In the genomic region with DNA sequence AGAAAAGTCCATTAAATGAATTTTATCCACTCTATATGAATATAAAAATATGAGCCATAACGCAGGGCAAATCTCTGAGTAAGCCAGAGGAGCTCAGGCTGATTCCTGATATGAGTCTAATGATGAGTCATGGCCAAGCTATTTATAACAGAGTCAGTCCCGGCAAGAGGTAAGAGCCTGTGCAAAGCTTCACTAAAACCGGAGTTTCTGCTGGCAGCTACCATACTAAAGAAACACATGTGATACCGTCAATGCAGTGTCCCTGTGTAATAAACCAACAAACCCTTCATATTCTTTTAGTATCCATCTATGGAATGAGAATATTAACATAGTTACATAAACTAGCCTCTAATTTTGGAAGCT, we compare ENCODE assay signal across 8 cellular contexts.
DNase-seq lines count a peak whose midpoint lies in the region; ATAC-seq, FAIRE-seq and TF ChIP-seq lines count a peak whose summit lies in the region.

No MANE protein-coding gene starts in this region.

- H3K27ac Mint-ChIP-seq in stimulated activated naive CD8-positive, alpha-beta T cell treated with anti-CD3 and anti-CD28 coated beads, Interleukin-15, amount 100 ng/mL, for 72 hours, result no peak overlapping the region

- FAIRE-seq in A549 (lab: Jason Lieb, UNC), result peak; percentile 91

- 0 out of 5 replicates have a peak, but pooled peaks of 1 of the 2 experiments have one; percentile 4 for TF ChIP-seq EP300 in A549 (IDR thresholded peaks at IDR 0.05)

- no peak overlapping the region for H3K4me3 Mint-ChIP-seq in stimulated activated naive CD8-positive, alpha-beta T cell treated with anti-CD3 and anti-CD28 coated beads, Interleukin-15, amount 100 ng/mL, for 72 hours

- H3K27ac ChIP-seq in A549 (peak overlapping the region; percentile 74 to 92), coronary artery (no peak overlapping the region)

- TF ChIP-seq POLR2A in A549 (IDR thresholded peaks at IDR 0.05; ENCODE audit: low read length), result no peak

- ATAC-seq in A549 (peak; percentile 98 to 99), GM18858 (IDR thresholded peaks at IDR 0.05; ENCODE audit: unreplicated experiment) (peak; percentile 95), HG02973 (IDR thresholded peaks at IDR 0.05; ENCODE audit: unreplicated experiment) (peak; percentile 93)
- ATAC-seq in stimulated activated naive CD8-positive, alpha-beta T cell treated with anti-CD3 and anti-CD28 coated beads, Interleukin-15, amount 100 ng/mL, for 72 hours, result peak; percentile 90

- TF ChIP-seq RAD21 in A549 (conservative IDR thresholded peaks at IDR 0.05 in 1 of 2, IDR thresholded peaks at IDR 0.05 in 1 of 2), result peak in 1 of 2 experiments; percentile 21; a peak in 2 of 5 replicates

- 0% methylated on average over 4 of the region's 4 CpGs for WGBS in A549 (ENCODE audit: missing lambda C conversion rate)

- H3K9me3 Mint-ChIP-seq in stimulated activated naive CD8-positive, alpha-beta T cell treated with anti-CD3 and anti-CD28 coated beads, Interleukin-15, amount 100 ng/mL, for 72 hours, result peaks cover 0 to 7% of the 10 kb centered on the region in 2 donors

- no peak for TF ChIP-seq CTCF in A549 (IDR thresholded peaks at IDR 0.05)
- no peak for TF ChIP-seq CTCF in coronary artery (IDR thresholded peaks at IDR 0.05)

- peaks cover 28% of the 10 kb centered on the region for H3K4me1 ChIP-seq in A549

- no peaks in the 10 kb centered on the region for H3K27me3 Mint-ChIP-seq in stimulated activated naive CD8-positive, alpha-beta T cell treated with anti-CD3 and anti-CD28 coated beads, Interleukin-15, amount 100 ng/mL, for 72 hours

- H3K4me2 ChIP-seq in A549, result peak overlapping the region; percentile 89

- DNase-seq in A549 (ENCODE audit: low read depth in 1 of 2, low spot score in 1 of 2), result peak; percentile 49 to 79
- peak; percentile 95 for DNase-seq in RKO (ENCODE audit: low spot score)
- peak; percentile 50 for DNase-seq in fibroblast of the conjunctiva (ENCODE audit: low read depth)
- DNase-seq in stimulated activated naive CD8-positive, alpha-beta T cell treated with anti-CD3 and anti-CD28 coated beads, Interleukin-15, amount 100 ng/mL, for 72 hours, result no peak
- DNase-seq in DMS114 treated with DMSO at 0.1 percent for 48 hours (lab: John Stamatoyannopoulos, UW; ENCODE audit: unreplicated experiment), result no peak
- no peak for DNase-seq in coronary artery (ENCODE audit: low spot score)

- no peaks in the 10 kb centered on the region for H3K9me3 ChIP-seq in A549

- CTCF ChIA-PET in A549 (lab: Yijun Ruan, JAX), result no interaction called here

- H3K4me3 ChIP-seq in A549 (0 out of 3 replicates have a peak overlapping the region, but pooled peaks have one; percentile 17), coronary artery (no peak overlapping the region)

- POLR2A ChIA-PET in A549 (lab: Yijun Ruan, JAX), result no interaction called here

- H3K4me1 Mint-ChIP-seq in stimulated activated naive CD8-positive, alpha-beta T cell treated with anti-CD3 and anti-CD28 coated beads, Interleukin-15, amount 100 ng/mL, for 72 hours, result peaks cover 9% of the 10 kb centered on the region

TF ChIP-seq in A549, 52 proteins besides CTCF, POLR2A, EP300 and RAD21:
- no peak for TF ChIP-seq ZC3H11A (IDR thresholded peaks at IDR 0.05)
- peak; percentile 37 for TF ChIP-seq MAFK (IDR thresholded peaks at IDR 0.05; ENCODE audit: partially characterized antibody)
- TF ChIP-seq JUNB (IDR thresholded peaks at IDR 0.05), result peak; percentile 52; the same call in 1 of the 2 replicates
- 0 out of 5 replicates have a peak, but pooled peaks of 1 of the 2 experiments have one; percentile 46 for TF ChIP-seq JUN (IDR thresholded peaks at IDR 0.05)
- peak; percentile 54; the same call in 1 of the 2 replicates for TF ChIP-seq GATA3 (IDR thresholded peaks at IDR 0.05; ENCODE audit: borderline replicate concordance)
- TF ChIP-seq FOSL2 (IDR thresholded peaks at IDR 0.05), result peak; percentile 89
- peak; percentile 97 for TF ChIP-seq FOSL2 (CRISPR knock-in tag; IDR thresholded peaks at IDR 0.05)

Comparison
In these comparisons a context has a peak if more than half of its experiments do, and no peak if none do; other contexts are left out.
1. DNase-seq: peak in A549 (2 of 2), RKO (single experiment) and fibroblast of the conjunctiva (single experiment); none in stimulated activated naive CD8-positive, alpha-beta T cell treated with anti-CD3 and anti-CD28 coated beads, Interleukin-15, amount 100 ng/mL, for 72 hours (0 of 2), DMS114 treated with DMSO at 0.1 percent for 48 hours (single experiment) and coronary artery (single experiment).
2. H3K27ac ChIP-seq: peak in A549 (2 of 2); none in coronary artery (0 of 2).
3. Peak in every context shown above with its lines, with median percentiles within 50 percentile points of each other: ATAC-seq.